10 cellular contexts compared by ENCODE assay signal in genomic region chr6:3031857-3032256, GRCh38. TPM values are rescaled to one million over a fixed set of nuclear protein-coding genes. Genes with fewer than 3 reads are reported as not detected.
A peak's percentile ranks its signal among the peaks of the same experiment; 100 is the strongest.
DNase-seq lines count a peak whose midpoint lies in the region; ATAC-seq and TF ChIP-seq lines count a peak whose summit lies in the region.
"Had no signal": no experiment of that assay in that cellular context is flagged by ENCODE, and none has a peak within 500 bp of the region (broad histone marks: within the 10 kb centered on the region; RNA-seq: fewer than 3 reads in every experiment).

No MANE protein-coding gene starts in this region.

- no peak overlapping the region for H3K4me3 ChIP-seq in BE2C (ENCODE audit: low read depth, low read length)
- no peak overlapping the region for H3K4me3 ChIP-seq in dorsolateral prefrontal cortex

- H3K27me3 Mint-ChIP-seq in Calu3 (ENCODE audit: unreplicated experiment): peaks cover 4% of the 10 kb centered on the region

- intact Hi-C loops in Calu3 (cut with micrococcal nuclease; ENCODE audit: unreplicated experiment) (no loop called here), dorsolateral prefrontal cortex (cut with DNase I) (no loop called here)

- CTCF ChIA-PET in Calu3 (lab: Charles Lee): interaction anchor here (0.6 kb wide), 1 partner anchor 24 kb away, joined by 3 read pairs; no protein-coding TSS in a partner anchor
- CTCF ChIA-PET in GM10248 (lab: Yijun Ruan, JAX): interaction anchor here (1.2 to 1.8 kb wide), 5 partner anchors 13 to 220 kb away, joined by 3 to 7 read pairs (median 4); no protein-coding TSS in a partner anchor

- peak; percentile 38 for DNase-seq in Calu3
- no peak for DNase-seq in GM10248 (ENCODE audit: extremely low spot score)
- DNase-seq in NCI-H510A treated with DMSO at 0.1 percent for 48 hours (lab: John Stamatoyannopoulos, UW): peak; percentile 38
- no peak for DNase-seq in BE2C
- no peak for DNase-seq in NCI-H446 treated with DMSO at 0.1 percent for 48 hours (lab: John Stamatoyannopoulos, UW)
- no peak for DNase-seq in dorsolateral prefrontal cortex
- DNase-seq: activated T-cell treated with anti-CD3 and anti-CD28 coated beads, Interleukin-2, amount 50 U/mL, for 72 hours; substantia nigra had no signal

- H3K36me3 Mint-ChIP-seq in Calu3 (ENCODE audit: insufficient read depth, unreplicated experiment): no peaks in the 10 kb centered on the region

- H3K36me3 ChIP-seq in BE2C: no peaks in the 10 kb centered on the region

- H3K27ac ChIP-seq in dorsolateral prefrontal cortex: no peak overlapping the region

- H3K9me3 ChIP-seq in BE2C: no peaks in the 10 kb centered on the region; the same call in 1 of the 2 replicates

- H3K4me3 Mint-ChIP-seq in Calu3 (ENCODE audit: low read depth, unreplicated experiment): no peak overlapping the region

- H3K9me3 Mint-ChIP-seq in Calu3 (ENCODE audit: low read depth, unreplicated experiment): peaks cover 2% of the 10 kb centered on the region
- H3K9me3 Mint-ChIP-seq: activated T-cell treated with anti-CD3 and anti-CD28 coated beads, Interleukin-2, amount 50 U/mL, for 72 hours had no signal

- no peak for TF ChIP-seq CTCF in Calu3 (IDR thresholded peaks at IDR 0.05; ENCODE audit: unreplicated experiment)
- TF ChIP-seq CTCF in GM10248 (IDR thresholded peaks at IDR 0.05; ENCODE audit: control extremely low read depth, extremely low read depth, low read depth, missing control alignments): peak; percentile 17
- no peak for TF ChIP-seq CTCF in BE2C (IDR thresholded peaks at IDR 0.05; ENCODE audit: low read depth, low read length)
- no peak for TF ChIP-seq CTCF in dorsolateral prefrontal cortex (IDR thresholded peaks at IDR 0.05 in 54 of 56, conservative IDR thresholded peaks at IDR 0.05 in 2 of 56; ENCODE audit: low read depth in 1 of 56, partially characterized antibody in 56 of 56)

- H3K27me3 ChIP-seq in BE2C: no peaks in the 10 kb centered on the region
- H3K27me3 ChIP-seq in dorsolateral prefrontal cortex: peaks cover 0 to 2% (median 0%) of the 10 kb centered on the region in 45 donors

- POLR2A ChIA-PET in GM10248 (lab: Yijun Ruan, JAX): no interaction called here

- ATAC-seq in esophagus mucosa (peak; percentile 44), GM19467 (IDR thresholded peaks at IDR 0.05; ENCODE audit: unreplicated experiment) (no peak)

- H3K4me1 Mint-ChIP-seq in Calu3 (ENCODE audit: low read depth, unreplicated experiment): no peaks in the 10 kb centered on the region

- BruUV-seq in Calu3 (replicated peaks; lab: Mats Ljungman, UMichigan): no TSS peak

- H3K27ac Mint-ChIP-seq in Calu3 (ENCODE audit: unreplicated experiment): no peak overlapping the region
- H3K27ac Mint-ChIP-seq: activated T-cell treated with anti-CD3 and anti-CD28 coated beads, Interleukin-2, amount 50 U/mL, for 72 hours had no signal

- H3K4me1 ChIP-seq in BE2C: no peaks in the 10 kb centered on the region

RNA-seq across cellular contexts. Expression of gene NQO2, which starts 32.2 kb away (rescaled TPM):
- total RNA-seq in Calu3 (2022): 11.5 and 12.0 TPM in 2 replicates
- 31.6 TPM for total RNA-seq in esophagus mucosa
- polyA plus RNA-seq in BE2C (2012; ENCODE audit: insufficient read depth, insufficient read length, low read depth): 19.9 TPM
- 100 to 1,000 TPM in 3 of 120 experiments, 10 to 100 TPM in 117; 27.5 to 103 (median 66.8) TPM for total RNA-seq in dorsolateral prefrontal cortex

RNA-seq across cellular contexts. Expression of gene RIPK1, which starts 36.4 kb away (rescaled TPM):
- 11.5 and 11.6 TPM in 2 replicates for total RNA-seq in Calu3 (2022)
- 16.2 TPM for total RNA-seq in esophagus mucosa
- 7.4 TPM for polyA plus RNA-seq in BE2C (2012; ENCODE audit: insufficient read depth, insufficient read length, low read depth)
- total RNA-seq in dorsolateral prefrontal cortex: 10 to 100 TPM in 92 of 120 experiments, 1 to 10 TPM in 28; 6.5 to 17.9 (median 11.1) TPM

Comparison
In these comparisons a context has a peak if more than half of its experiments do, and no peak if none do; other contexts are left out.
1. DNase-seq: peak in Calu3 (single experiment) and NCI-H510A treated with DMSO at 0.1 percent for 48 hours (single experiment); none in GM10248 (single experiment), BE2C (single experiment), NCI-H446 treated with DMSO at 0.1 percent for 48 hours (single experiment) and dorsolateral prefrontal cortex (0 of 10).